In the genomic region with DNA sequence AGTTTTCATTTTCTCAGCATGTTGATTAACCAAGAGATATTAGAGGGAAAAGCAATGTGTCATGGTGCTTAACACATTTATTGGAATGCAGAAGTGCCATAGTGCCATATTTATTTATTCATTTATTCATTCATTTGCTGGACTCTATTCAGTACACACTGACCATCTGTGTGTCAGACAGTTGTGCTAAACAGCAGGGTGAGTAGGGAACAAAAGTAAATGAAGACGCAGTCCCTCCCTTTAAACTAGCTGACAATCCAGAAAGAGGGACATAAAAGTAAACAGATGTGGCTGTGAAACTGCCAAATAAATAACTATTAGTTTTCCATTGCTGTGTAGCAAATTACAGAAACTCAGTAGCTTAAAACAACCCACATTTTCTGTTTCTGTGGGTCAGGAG, we compare ENCODE assay signal across 24 cellular contexts.
DNase-seq lines count a peak whose midpoint lies in the region; ATAC-seq, FAIRE-seq and TF ChIP-seq lines count a peak whose summit lies in the region.
"Had no signal": no experiment of that assay in that cellular context is flagged by ENCODE, and none has a peak within 500 bp of the region (broad histone marks: within the 10 kb centered on the region; RNA-seq: fewer than 3 reads in every experiment).

No MANE protein-coding gene starts in this region.

- no peak for TF ChIP-seq RAD21 in HepG2 (CRISPR knock-in tag; IDR thresholded peaks at IDR 0.05)

- TF ChIP-seq CTCF in right lobe of liver (IDR thresholded peaks at IDR 0.05) (no peak), HepG2 (CRISPR knock-in tag; IDR thresholded peaks at IDR 0.05) (no peak), fibroblast of villous mesenchyme (IDR thresholded peaks at IDR 0.05; ENCODE audit: insufficient read depth, low read depth, low read length) (no peak), transverse colon (IDR thresholded peaks at IDR 0.05) (no peak)

- DNase-seq in right lobe of liver = no peak
- DNase-seq in HepG2 (ENCODE audit: low spot score) = no peak
- peak; percentile 32 for DNase-seq in fibroblast of villous mesenchyme (ENCODE audit: low read depth)
- no peak for DNase-seq in left lobe of liver (ENCODE audit: low spot score)
- no peak for DNase-seq in transverse colon
- DNase-seq in SK-N-DZ (ENCODE audit: low spot score) = no peak
- DNase-seq: 8988T; ACHN; AML-193; Caco-2; Calu3; CD4-positive, alpha-beta T cell; CD8-positive, alpha-beta T cell; DMS79 treated with DMSO at 0.1 percent for 48 hours; GF-D8 had no signal

- H3K79me2 ChIP-seq in HepG2 (ENCODE audit: insufficient read depth, low read length) = no peaks in the 10 kb centered on the region

- H3K9ac ChIP-seq in HepG2 (ENCODE audit: insufficient read depth, low read depth, low read length) = no peak overlapping the region
- H3K9ac ChIP-seq: BLaER1 treated with 17β-estradiol and CSF1 and Interleukin-3, amounts not matched to agents 10 nM and 100 nM had no signal

- no peak for TF ChIP-seq POLR2A in right lobe of liver (IDR thresholded peaks at IDR 0.05)
- no peak for TF ChIP-seq POLR2A in HepG2 (IDR thresholded peaks at IDR 0.05; ENCODE audit: insufficient read depth in 1 of 2, low read depth in 2 of 2, low read length in 2 of 2)
- no peak for TF ChIP-seq POLR2A in transverse colon (IDR thresholded peaks at IDR 0.05)

- in situ Hi-C loops in HepG2 (cut with HindIII; ENCODE audit: extremely low pct_ligation_motif_present, low pct_unique_long_range_greater_than_20kb) (no loop called here), transverse colon (cut with MboI; ENCODE audit: low pct_ligation_motif_present in 1 of 4, low pct_unique_long_range_greater_than_20kb in 1 of 4, low sequenced_read_pairs in 3 of 4) (no loop called here)

- FAIRE-seq in HepG2 (lab: Jason Lieb, UNC) = no peak
- peak; percentile 83 for FAIRE-seq in endometrium (lab: Jason Lieb, UNC)
- FAIRE-seq: A204.1, D721Med, G401.6, GM12891, GM19239 had no signal

- POLR2A ChIA-PET in HepG2 (lab: Yijun Ruan, JAX) = no interaction called here

- H3K9me3 ChIP-seq in right lobe of liver = no peaks in the 10 kb centered on the region
- peaks cover 88% of the 10 kb centered on the region for H3K9me3 ChIP-seq in HepG2 (ENCODE audit: low read length)
- no peaks in the 10 kb centered on the region for H3K9me3 ChIP-seq in transverse colon
- H3K9me3 ChIP-seq: Caco-2 had no signal

- H3K4me1 ChIP-seq in right lobe of liver = no peaks in the 10 kb centered on the region
- no peaks in the 10 kb centered on the region for H3K4me1 ChIP-seq in HepG2 (ENCODE audit: insufficient read depth, low read length)
- H3K4me1 ChIP-seq in transverse colon = no peaks in the 10 kb centered on the region
- H3K4me1 ChIP-seq: Caco-2 had no signal

- no peak overlapping the region for H2AFZ ChIP-seq in HepG2 (ENCODE audit: low read length)

- H3K27ac ChIP-seq in right lobe of liver (no peak overlapping the region), HepG2 (ENCODE audit: extremely low read length, insufficient read depth, low read length) (no peak overlapping the region), transverse colon (no peak overlapping the region)
- H3K27ac ChIP-seq: BLaER1 treated with 17β-estradiol and CSF1 and Interleukin-3, amounts not matched to agents 10 nM and 100 nM; C4-2B had no signal

- intact Hi-C loops in right lobe of liver (cut with DNase I) (no loop called here), HepG2 (cut with micrococcal nuclease; ENCODE audit: unreplicated experiment) (no loop called here), transverse colon (cut with DNase I; ENCODE audit: low total_unique reads) (no loop called here)

- 31% methylated on average over 1 of the region's 1 CpG for WGBS in right lobe of liver (ENCODE audit: insufficient coverage, low coverage, low lambda C conversion rate, missing lambda C conversion rate)
- 3% methylated on average over 1 of the region's 1 CpG for WGBS in HepG2 (ENCODE audit: low lambda C conversion rate)
- WGBS in transverse colon (ENCODE audit: low coverage in 1 of 2), 2 donors = 78 to 86% methylated on average over 1 of the region's 1 CpG

- no peaks in the 10 kb centered on the region for H4K20me1 ChIP-seq in HepG2 (ENCODE audit: insufficient read depth, low read length)
- H4K20me1 ChIP-seq: BLaER1 treated with 17β-estradiol and CSF1 and Interleukin-3, amounts not matched to agents 10 nM and 100 nM had no signal

- TF ChIP-seq EP300 in HepG2 (IDR thresholded peaks at IDR 0.05; ENCODE audit: low read depth in 2 of 2, low read length in 2 of 2) (no peak), HepG2 (CRISPR knock-in tag; IDR thresholded peaks at IDR 0.05; ENCODE audit: borderline replicate concordance) (no peak), transverse colon (IDR thresholded peaks at IDR 0.05; ENCODE audit: low read depth) (no peak)

- no peaks in the 10 kb centered on the region for H3K27me3 ChIP-seq in right lobe of liver
- H3K27me3 ChIP-seq in HepG2 (ENCODE audit: control insufficient read depth in 1 of 2, insufficient read depth in 2 of 2, low read length in 2 of 2) = no peaks in the 10 kb centered on the region; a peak in 1 of 5 replicates
- no peaks in the 10 kb centered on the region for H3K27me3 ChIP-seq in transverse colon
- H3K27me3 ChIP-seq: BLaER1 treated with 17β-estradiol and CSF1 and Interleukin-3, amounts not matched to agents 10 nM and 100 nM had no signal

- H3K36me3 ChIP-seq in right lobe of liver (no peaks in the 10 kb centered on the region), HepG2 (replicated peaks in 1 of 2; ENCODE audit: control insufficient read depth in 1 of 2, insufficient read depth in 2 of 2, low read length in 2 of 2) (no peaks in the 10 kb centered on the region), transverse colon (no peaks in the 10 kb centered on the region)
- H3K36me3 ChIP-seq: BLaER1 treated with 17β-estradiol and CSF1 and Interleukin-3, amounts not matched to agents 10 nM and 100 nM had no signal

- ATAC-seq in right lobe of liver (peak in 3 of 4 donors; percentile 46 to 70 (median 60)), HepG2 (no peak), left lobe of liver (peak; percentile 45), GM19467 (IDR thresholded peaks at IDR 0.05; ENCODE audit: unreplicated experiment) (no peak)
- ATAC-seq: CD8-positive, alpha-beta T cell had no signal

- H3K4me3 ChIP-seq in right lobe of liver = no peak overlapping the region
- no peak overlapping the region for H3K4me3 ChIP-seq in HepG2 (replicated peaks in 1 of 3; ENCODE audit: insufficient read depth in 1 of 3, low read depth in 2 of 3, low read length in 3 of 3)
- H3K4me3 ChIP-seq in fibroblast of villous mesenchyme (ENCODE audit: low read depth, low read length) = no peak overlapping the region
- H3K4me3 ChIP-seq in transverse colon = no peak overlapping the region
- H3K4me3 ChIP-seq: BLaER1 treated with 17β-estradiol and CSF1 and Interleukin-3, amounts not matched to agents 10 nM and 100 nM had no signal

- CTCF ChIA-PET in HepG2 (lab: Yijun Ruan, JAX; ENCODE audit: low intra/inter-chr PET ratio, low total read pairs) = no interaction called here

- H3K4me2 ChIP-seq in HepG2 (ENCODE audit: low read depth, low read length) = no peak overlapping the region
- H3K4me2 ChIP-seq: BLaER1 treated with 17β-estradiol and CSF1 and Interleukin-3, amounts not matched to agents 10 nM and 100 nM had no signal

- BruUV-seq in HepG2 (replicated peaks; lab: Mats Ljungman, UMichigan) = no TSS peak

TF ChIP-seq in HepG2, 621 proteins besides CTCF, POLR2A, EP300 and RAD21:
- TF ChIP-seq NR2F1 (CRISPR knock-in tag; IDR thresholded peaks at IDR 0.05) = no peak

Comparison
In these comparisons a context has a peak if more than half of its experiments do, and no peak if none do; other contexts are left out.
1. ATAC-seq: peak in right lobe of liver (3 of 4) and left lobe of liver (single experiment); none in HepG2 (single experiment) and GM19467 (single experiment).